In the genomic region with DNA sequence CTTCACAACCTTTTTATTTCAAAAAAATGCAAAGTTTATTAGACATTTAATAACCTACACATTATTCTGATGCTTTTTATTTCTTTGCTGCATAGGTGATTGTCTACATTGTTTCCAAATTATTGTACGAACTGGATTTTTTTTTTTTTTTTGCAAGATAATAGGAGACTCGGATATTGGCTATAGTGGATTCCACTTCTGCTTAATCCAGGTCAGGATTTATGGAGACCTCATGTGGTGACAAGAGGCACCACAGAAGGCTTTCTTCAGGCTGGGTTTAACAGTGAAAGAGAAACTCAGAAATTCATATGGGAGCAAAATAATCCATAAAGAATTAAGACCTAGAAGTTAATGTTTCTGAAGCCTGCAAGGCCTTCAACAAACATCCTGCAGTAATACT, we compare ENCODE assay signal across 10 cellular contexts. TPM values are rescaled to one million over a fixed set of nuclear protein-coding genes. Genes with fewer than 3 reads are reported as not detected.
DNase-seq lines count a peak whose midpoint lies in the region; ATAC-seq and TF ChIP-seq lines count a peak whose summit lies in the region.
"Had no signal": no experiment of that assay in that cellular context is flagged by ENCODE, and none has a peak within 500 bp of the region (broad histone marks: within the 10 kb centered on the region; RNA-seq: fewer than 3 reads in every experiment).

No MANE protein-coding gene starts in this region.

- peaks cover 5% of the 10 kb centered on the region for H3K4me1 Mint-ChIP-seq in T-helper 2 cell treated with Interferon-gamma antibody and Interleukin-4, amounts not matched to agents 5 μg/mL and 100 μg/mL, for 36 hours (ENCODE audit: low read depth)

- peaks cover 30% of the 10 kb centered on the region for H3K27me3 Mint-ChIP-seq in T-helper 2 cell treated with Interferon-gamma antibody and Interleukin-4, amounts not matched to agents 5 μg/mL and 100 μg/mL, for 36 hours (ENCODE audit: low read depth)

- H3K4me2 ChIP-seq in DND-41 (ENCODE audit: insufficient read depth, low read length) (no peak overlapping the region), neural cell (ENCODE audit: low read length) (no peak overlapping the region)

- H3K27me3 ChIP-seq in DND-41 (ENCODE audit: insufficient read depth, low read length, poor library complexity): no peaks in the 10 kb centered on the region
- H3K27me3 ChIP-seq in neural cell (ENCODE audit: insufficient read depth, low read depth, low read length): peaks cover 19% of the 10 kb centered on the region

- ATAC-seq in DND-41 (ENCODE audit: insufficient read depth, low read depth): peak; percentile 54; the same call in 1 of the 3 replicates
- ATAC-seq in omental fat pad (ENCODE audit: low FRiP score): no peak

- H3K4me1 ChIP-seq in DND-41 (ENCODE audit: insufficient read depth, low read length): no peaks in the 10 kb centered on the region

- H3K9me3 Mint-ChIP-seq in T-helper 2 cell treated with Interferon-gamma antibody and Interleukin-4, amounts not matched to agents 5 μg/mL and 100 μg/mL, for 36 hours: no peaks in the 10 kb centered on the region

- DNase-seq in DND-41 (no peak), MV-4-11 (lab: John Stamatoyannopoulos, UW) (peak; percentile 3), choroid plexus epithelial cell (ENCODE audit: low read depth) (peak; percentile 82), NCI-H1436 treated with DMSO at 0.1 percent for 48 hours (lab: John Stamatoyannopoulos, UW) (no peak), omental fat pad (ENCODE audit: low spot score) (no peak), GM19240 (ENCODE audit: insufficient read length, low spot score) (no peak)
- DNase-seq in T-helper 2 cell treated with Interferon-gamma antibody and Interleukin-4, amounts not matched to agents 5 μg/mL and 100 μg/mL, for 36 hours (ENCODE audit: low spot score): no peak
- DNase-seq: activated CD4-positive, CD25-positive, alpha-beta regulatory T cell; effector memory CD4-positive, alpha-beta T cell had no signal

- H3K36me3 ChIP-seq in DND-41 (ENCODE audit: insufficient read depth, low read length) (no peaks in the 10 kb centered on the region), neural cell (ENCODE audit: insufficient read depth, low read length) (no peaks in the 10 kb centered on the region)

- H3K36me3 Mint-ChIP-seq in T-helper 2 cell treated with Interferon-gamma antibody and Interleukin-4, amounts not matched to agents 5 μg/mL and 100 μg/mL, for 36 hours (ENCODE audit: low read depth): no peaks in the 10 kb centered on the region

- H3K9me2 ChIP-seq in neural cell (ENCODE audit: insufficient read depth, low read length): no peaks in the 10 kb centered on the region

- peaks cover 14% of the 10 kb centered on the region for H3K9me3 ChIP-seq in DND-41 (ENCODE audit: insufficient read depth, low read length, severe bottlenecking)
- no peaks in the 10 kb centered on the region for H3K9me3 ChIP-seq in neural cell (ENCODE audit: low read length)

- no peak overlapping the region for H2AFZ ChIP-seq in DND-41 (ENCODE audit: low read depth, low read length)
- H2AFZ ChIP-seq in neural cell (ENCODE audit: low read depth, low read length): no peak overlapping the region

- no peak overlapping the region for H3K4me3 Mint-ChIP-seq in T-helper 2 cell treated with Interferon-gamma antibody and Interleukin-4, amounts not matched to agents 5 μg/mL and 100 μg/mL, for 36 hours

- TF ChIP-seq RAD21 in neural cell (conservative IDR thresholded peaks at IDR 0.05): peak; percentile 80

- no peak overlapping the region for H3K4me3 ChIP-seq in DND-41 (ENCODE audit: low read depth in 1 of 2, low read length in 2 of 2)
- no peak overlapping the region for H3K4me3 ChIP-seq in choroid plexus epithelial cell (ENCODE audit: low read depth, low read length)
- H3K4me3 ChIP-seq in neural cell (ENCODE audit: low read length): no peak overlapping the region

- H4K20me1 ChIP-seq in DND-41 (ENCODE audit: insufficient read depth, low read length) (no peaks in the 10 kb centered on the region), neural cell (ENCODE audit: insufficient read depth) (no peaks in the 10 kb centered on the region)

- H3K9ac ChIP-seq in DND-41 (ENCODE audit: low read depth, low read length): no peak overlapping the region
- H3K9ac ChIP-seq in neural cell (ENCODE audit: low read length): no peak overlapping the region

- TF ChIP-seq EP300 in neural cell (conservative IDR thresholded peaks at IDR 0.05; ENCODE audit: poor library complexity, severe bottlenecking): no peak

- no peak overlapping the region for H3K27ac Mint-ChIP-seq in T-helper 2 cell treated with Interferon-gamma antibody and Interleukin-4, amounts not matched to agents 5 μg/mL and 100 μg/mL, for 36 hours

- H3K79me2 ChIP-seq in DND-41 (ENCODE audit: insufficient read depth, low read length): no peaks in the 10 kb centered on the region
- peaks cover 13% of the 10 kb centered on the region for H3K79me2 ChIP-seq in neural cell (replicated peaks; ENCODE audit: insufficient read depth, low read length)

- no peaks in the 10 kb centered on the region for H3F3A ChIP-seq in neural cell (ENCODE audit: insufficient read depth, low read length, poor library complexity, severe bottlenecking)

- H3K27ac ChIP-seq in DND-41 (ENCODE audit: low read length) (no peak overlapping the region), neural cell (ENCODE audit: low read length) (no peak overlapping the region)

- TF ChIP-seq CTCF in DND-41 (IDR thresholded peaks at IDR 0.05; ENCODE audit: borderline replicate concordance, extremely low read depth, low read length, poor library complexity, severe bottlenecking): peak; percentile 40
- TF ChIP-seq CTCF in choroid plexus epithelial cell (conservative IDR thresholded peaks at IDR 0.05; ENCODE audit: low read depth, low read length): peak; percentile 71
- peak; percentile 74 for TF ChIP-seq CTCF in neural cell (IDR thresholded peaks at IDR 0.05; ENCODE audit: poor library complexity, severe bottlenecking)
- no peak for TF ChIP-seq CTCF in omental fat pad (IDR thresholded peaks at IDR 0.05)

TF ChIP-seq in neural cell, 6 proteins besides CTCF, POLR2A, EP300 and RAD21:
- peak; percentile 83 for TF ChIP-seq SMC3 (conservative IDR thresholded peaks at IDR 0.05; ENCODE audit: poor library complexity)
- no peak for TF ChIP-seq EZH2 (IDR thresholded peaks at IDR 0.05; ENCODE audit: borderline replicate concordance, insufficient read depth, low read length, poor library complexity, severe bottlenecking)

RNA-seq across cellular contexts. Expression of gene SLIT2, which starts 2.4 kb away (rescaled TPM):
- polyA plus RNA-seq in neural cell: 26.4 and 29.0 TPM in 2 replicates
- 57.5 and 71.7 TPM in 2 replicates for polyA minus RNA-seq in neural cell
- total RNA-seq in omental fat pad: 10 to 100 TPM; 13.4 to 45.6 (median 18.6) TPM

Comparison
In these comparisons a context has a peak if more than half of its experiments do, and no peak if none do; other contexts are left out.
1. DNase-seq: peak in MV-4-11 (single experiment) and choroid plexus epithelial cell (single experiment); none in DND-41 (single experiment), T-helper 2 cell treated with Interferon-gamma antibody and Interleukin-4, amounts not matched to agents 5 μg/mL and 100 μg/mL, for 36 hours (single experiment), NCI-H1436 treated with DMSO at 0.1 percent for 48 hours (single experiment), omental fat pad (single experiment) and GM19240 (single experiment).
2. CTCF ChIP-seq: peak in DND-41 (single experiment), choroid plexus epithelial cell (single experiment) and neural cell (single experiment); none in omental fat pad (0 of 3).